Comparison of ENCODE assay signal across 18 cellular contexts in the genomic region with DNA sequence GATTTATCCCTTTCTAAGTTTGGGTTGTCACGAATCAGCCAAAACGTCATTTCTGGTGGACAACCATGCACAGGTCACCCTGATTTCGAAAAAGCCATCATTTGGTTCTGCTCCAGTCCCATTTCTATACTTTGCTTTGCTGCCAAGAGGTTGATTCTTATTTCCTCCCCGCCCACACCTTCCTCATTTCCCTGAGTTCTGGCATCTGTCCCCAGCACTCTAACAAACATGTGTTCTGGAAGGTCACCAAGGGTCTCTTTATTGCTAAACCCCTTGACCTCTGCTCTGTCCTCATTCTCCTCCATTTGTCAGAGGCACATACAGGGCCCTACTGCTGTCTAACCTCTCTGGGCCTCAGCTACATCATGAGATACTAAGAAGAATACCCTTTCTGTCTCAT. TPM values are rescaled to one million over a fixed set of nuclear protein-coding genes. Genes with fewer than 3 reads are reported as not detected.
DNase-seq lines count a peak whose midpoint lies in the region; ATAC-seq, FAIRE-seq and TF ChIP-seq lines count a peak whose summit lies in the region.
"Had no signal": no experiment of that assay in that cellular context is flagged by ENCODE, and none has a peak within 500 bp of the region (broad histone marks: within the 10 kb centered on the region; RNA-seq: fewer than 3 reads in every experiment).

No MANE protein-coding gene starts in this region.

- H3K27ac Mint-ChIP-seq in nephron progenitor cell, result peak overlapping the region; percentile 98

- H3K4me1 ChIP-seq in liver (ENCODE audit: control insufficient read depth in 4 of 4, insufficient read depth in 4 of 4, low read length in 3 of 4) (peaks cover 3 to 16% (median 7%) of the 10 kb centered on the region in 4 donors), HepG2 (ENCODE audit: insufficient read depth, low read length) (0 out of 2 replicates have a peak, but pooled peaks cover 20% of the 10 kb centered on the region), endothelial cell of umbilical vein (ENCODE audit: control insufficient read depth, extremely low read depth, insufficient read depth, low read length) (no peaks in the 10 kb centered on the region)
- H3K4me1 ChIP-seq: BE2C had no signal

- H3K9me3 Mint-ChIP-seq in nephron progenitor cell, result peaks cover 3% of the 10 kb centered on the region

- 14% methylated on average over 4 of the region's 4 CpGs for WGBS in liver
- 29% methylated on average over 4 of the region's 4 CpGs for WGBS in HepG2 (ENCODE audit: low lambda C conversion rate)

- H2AFZ ChIP-seq in HepG2 (ENCODE audit: low read length) (no peak overlapping the region), endothelial cell of umbilical vein (ENCODE audit: low read depth, low read length) (no peak overlapping the region)
- H2AFZ ChIP-seq: PC-9 had no signal

- BruUV-seq in HepG2 (replicated peaks; lab: Mats Ljungman, UMichigan) (no TSS peak), endothelial cell of umbilical vein (replicated peaks; lab: Mats Ljungman, UMichigan) (no TSS peak)

- H3K4me2 ChIP-seq in HepG2 (ENCODE audit: low read depth, low read length) (no peak overlapping the region), endothelial cell of umbilical vein (ENCODE audit: insufficient read depth, low read length) (no peak overlapping the region)
- H3K4me2 ChIP-seq: PC-9 had no signal

- intact Hi-C loops in HepG2 (cut with micrococcal nuclease; ENCODE audit: unreplicated experiment), result no loop called here
- intact Hi-C loops in endothelial cell of umbilical vein (cut with micrococcal nuclease), result loop anchor here (5.0 kb wide), 1 partner anchor 1948 kb away; no protein-coding TSS in a partner anchor

- H3K36me3 ChIP-seq in liver (ENCODE audit: control insufficient read depth in 4 of 4, insufficient read depth in 3 of 4, low read depth in 1 of 4, low read length in 3 of 4) (no peaks in the 10 kb centered on the region), HepG2 (replicated peaks in 1 of 2; ENCODE audit: control insufficient read depth in 1 of 2, insufficient read depth in 2 of 2, low read length in 2 of 2) (no peaks in the 10 kb centered on the region), endothelial cell of umbilical vein (ENCODE audit: control insufficient read depth in 2 of 2, extremely low read depth in 1 of 2, insufficient read depth in 2 of 2, low read length in 2 of 2) (no peaks in the 10 kb centered on the region)
- H3K36me3 ChIP-seq: BE2C had no signal

- DNase-seq in HepG2 (ENCODE audit: low spot score) (no peak), endothelial cell of umbilical vein (ENCODE audit: low read depth, low spot score) (peak; percentile 49), nephron progenitor cell (no peak)
- DNase-seq in activated CD4-positive, CD25-positive, alpha-beta regulatory T cell treated with anti-CD3 and anti-CD28 coated beads, Interleukin-2, amount 50 U/mL, for 72 hours, result no peak
- DNase-seq: BE2C, GF-D8, NCI-H1092 treated with DMSO at 0.1 percent for 48 hours, NCI-H1694, NCI-H2107, NCI-H446 treated with DMSO at 0.1 percent for 48 hours, NCI-H748 treated with DMSO at 0.1 percent for 48 hours, PC-9 had no signal

- no peak overlapping the region for H3K4me3 Mint-ChIP-seq in nephron progenitor cell

- in situ Hi-C loops in HepG2 (cut with HindIII; ENCODE audit: extremely low pct_ligation_motif_present, low pct_unique_long_range_greater_than_20kb), result no loop called here

- CTCF ChIA-PET in HepG2 (lab: Yijun Ruan, JAX; ENCODE audit: low intra/inter-chr PET ratio, low total read pairs), result no interaction called here
- CTCF ChIA-PET in endothelial cell of umbilical vein (lab: Charles Lee), result no interaction called here

- TF ChIP-seq CTCF in liver (IDR thresholded peaks at IDR 0.05; ENCODE audit: low read depth, low read length, missing input control), result no peak
- TF ChIP-seq CTCF in HepG2 (CRISPR knock-in tag; IDR thresholded peaks at IDR 0.05), result no peak
- TF ChIP-seq CTCF in endothelial cell of umbilical vein (IDR thresholded peaks at IDR 0.05; ENCODE audit: extremely low read depth in 1 of 2, insufficient read depth in 1 of 2, low read depth in 1 of 2, low read length in 2 of 2), result no peak
- TF ChIP-seq CTCF in nephron progenitor cell (IDR thresholded peaks at IDR 0.05), result no peak

- H3K36me3 Mint-ChIP-seq in nephron progenitor cell (ENCODE audit: low read depth), result peaks cover 5% of the 10 kb centered on the region

- dilution Hi-C loops in endothelial cell of umbilical vein (cut with MboI; ENCODE audit: extremely low pct_ligation_motif_present, low sequenced_read_pairs), result no loop called here

- no peak for FAIRE-seq in HepG2 (lab: Jason Lieb, UNC)
- FAIRE-seq in endothelial cell of umbilical vein (lab: Jason Lieb, UNC), result no peak
- FAIRE-seq: H1, K562 had no signal

- H3K4me3 ChIP-seq in liver (ENCODE audit: low read depth in 1 of 3, low read length in 3 of 3), result no peak overlapping the region
- H3K4me3 ChIP-seq in HepG2 (replicated peaks in 1 of 3; ENCODE audit: insufficient read depth in 1 of 3, low read depth in 2 of 3, low read length in 3 of 3), result no peak overlapping the region
- H3K4me3 ChIP-seq in endothelial cell of umbilical vein (replicated peaks in 1 of 3; ENCODE audit: insufficient read depth in 1 of 3, low read depth in 1 of 3, low read length in 3 of 3), result no peak overlapping the region
- H3K4me3 ChIP-seq: K562, PC-9 had no signal

- TF ChIP-seq RAD21 in liver (IDR thresholded peaks at IDR 0.05) (peak; percentile 33 to 51), HepG2 (CRISPR knock-in tag; IDR thresholded peaks at IDR 0.05) (no peak)

- no peak for TF ChIP-seq POLR2A in HepG2 (IDR thresholded peaks at IDR 0.05; ENCODE audit: insufficient read depth in 1 of 2, low read depth in 2 of 2, low read length in 2 of 2)
- no peak for TF ChIP-seq POLR2A in endothelial cell of umbilical vein (IDR thresholded peaks at IDR 0.05; ENCODE audit: low read depth, low read length)

- H4K20me1 ChIP-seq in HepG2 (ENCODE audit: insufficient read depth, low read length) (no peaks in the 10 kb centered on the region), endothelial cell of umbilical vein (replicated peaks; ENCODE audit: control insufficient read depth, extremely low read depth, insufficient read depth, low read length) (no peaks in the 10 kb centered on the region)

- peaks cover 71% of the 10 kb centered on the region for H3K4me1 Mint-ChIP-seq in nephron progenitor cell

- H3K27me3 Mint-ChIP-seq in nephron progenitor cell (ENCODE audit: low read depth, poor library complexity), result no peaks in the 10 kb centered on the region

- H3K9me3 ChIP-seq in liver (ENCODE audit: control insufficient read depth in 4 of 4, low read length in 3 of 4) (no peaks in the 10 kb centered on the region), HepG2 (ENCODE audit: low read length) (no peaks in the 10 kb centered on the region), endothelial cell of umbilical vein (replicated peaks; ENCODE audit: control insufficient read depth, insufficient read depth, low read length) (no peaks in the 10 kb centered on the region)
- H3K9me3 ChIP-seq: BE2C had no signal

- no peaks in the 10 kb centered on the region for H3K9me1 ChIP-seq in endothelial cell of umbilical vein (replicated peaks; ENCODE audit: control insufficient read depth, extremely low read depth, insufficient read depth, low read length)

- POLR2A ChIA-PET in HepG2 (lab: Yijun Ruan, JAX) (no interaction called here), endothelial cell of umbilical vein (lab: Charles Lee) (no interaction called here)

- no peak overlapping the region for H3K9ac ChIP-seq in liver (ENCODE audit: low read depth in 1 of 2, low read length in 2 of 2)
- H3K9ac ChIP-seq in HepG2 (ENCODE audit: insufficient read depth, low read depth, low read length), result no peak overlapping the region
- H3K9ac ChIP-seq in endothelial cell of umbilical vein (replicated peaks; ENCODE audit: extremely low read depth, insufficient read depth, low read length), result no peak overlapping the region

- no peak for ATAC-seq in HepG2
- ATAC-seq in HG02798 (IDR thresholded peaks at IDR 0.05; ENCODE audit: poor library complexity, unreplicated experiment), result no peak
- ATAC-seq in GM18909 (IDR thresholded peaks at IDR 0.05; ENCODE audit: poor library complexity, unreplicated experiment), result no peak
- ATAC-seq: K562 had no signal

- no peaks in the 10 kb centered on the region for H3K79me2 ChIP-seq in HepG2 (ENCODE audit: insufficient read depth, low read length)
- H3K79me2 ChIP-seq in endothelial cell of umbilical vein (ENCODE audit: control insufficient read depth, insufficient read depth, low read length), result no peaks in the 10 kb centered on the region

- H3K27me3 ChIP-seq in liver (ENCODE audit: control insufficient read depth in 4 of 4, insufficient read depth in 4 of 4, low read length in 3 of 4), result no peaks in the 10 kb centered on the region
- no peaks in the 10 kb centered on the region for H3K27me3 ChIP-seq in HepG2 (ENCODE audit: control insufficient read depth in 1 of 2, insufficient read depth in 2 of 2, low read length in 2 of 2)
- H3K27me3 ChIP-seq in endothelial cell of umbilical vein (ENCODE audit: control insufficient read depth in 2 of 2, insufficient read depth in 2 of 2, low read length in 2 of 2), result peaks cover 0 to 6% of the 10 kb centered on the region in 2 experiments
- H3K27me3 ChIP-seq: BE2C had no signal

- no peak for TF ChIP-seq EP300 in HepG2 (IDR thresholded peaks at IDR 0.05; ENCODE audit: low read depth in 2 of 2, low read length in 2 of 2)
- no peak for TF ChIP-seq EP300 in HepG2 (CRISPR knock-in tag; IDR thresholded peaks at IDR 0.05; ENCODE audit: borderline replicate concordance)

- no peak overlapping the region for H3K27ac ChIP-seq in liver (ENCODE audit: low read depth in 1 of 2, low read length in 2 of 2)
- no peak overlapping the region for H3K27ac ChIP-seq in HepG2 (ENCODE audit: extremely low read length, insufficient read depth, low read length)
- H3K27ac ChIP-seq in endothelial cell of umbilical vein (ENCODE audit: insufficient read depth, low read depth, low read length), result no peak overlapping the region
- H3K27ac ChIP-seq: HL-60, PC-9 had no signal

RNA-seq across cellular contexts. Expression of gene PTPRG, which starts 36.4 kb away (rescaled TPM):
- total RNA-seq in liver (10 to 100 TPM; 11.2 to 35.6 TPM), HepG2 (2016; rRNA removed; fragmentation: Illumina TruSeq; extraction: Trizol) (17.8 and 25.3 TPM in 2 replicates), endothelial cell of umbilical vein (37.5 and 39.1 TPM in 2 replicates)
- polyA plus RNA-seq in liver (1 to 10 TPM; 3.6 to 5.1 TPM), HepG2 (2011; rRNA removed) (6.9 and 8.0 TPM in 2 replicates), endothelial cell of umbilical vein (8.8 and 8.9 TPM in 2 replicates)
- 1.5 and 3.0 TPM in 2 replicates for total RNA-seq in HepG2 (2016; cell fraction: cytosol; rRNA removed; fragmentation: Illumina TruSeq; extraction: Trizol; ENCODE audit: low read depth)
- 17.7 and 23.8 TPM in 2 replicates for total RNA-seq in HepG2 (2016; cell fraction: insoluble cytoplasmic fraction; rRNA removed; fragmentation: Illumina TruSeq; extraction: Trizol)
- 6.6 and 7.5 TPM in 2 replicates for total RNA-seq in HepG2 (2016; cell fraction: membrane; rRNA removed; fragmentation: Illumina TruSeq; extraction: Trizol)
- total RNA-seq in HepG2 (2016; cell fraction: nucleus; rRNA removed; fragmentation: Illumina TruSeq; extraction: Trizol), result 54.4 and 62.0 TPM in 2 replicates
- 5.1 and 6.3 TPM in 2 replicates for polyA plus RNA-seq in HepG2 (2011; cell fraction: cytosol; rRNA removed)
- 11.3 and 14.5 TPM in 2 replicates for polyA plus RNA-seq in HepG2 (2011; cell fraction: nucleus; rRNA removed)
- 10.7 and 11.8 TPM in 2 replicates for polyA plus RNA-seq in HepG2 (2012)
- polyA plus RNA-seq in HepG2 (2016; cell fraction: cytosol; fragmentation: Illumina TruSeq; extraction: Trizol; ENCODE audit: low read depth), result 0.58 and 0.68 TPM in 2 replicates
- polyA plus RNA-seq in HepG2 (2016; cell fraction: insoluble cytoplasmic fraction; fragmentation: Illumina TruSeq; extraction: Trizol; ENCODE audit: low read depth), result 9.2 and 9.6 TPM in 2 replicates
- polyA plus RNA-seq in HepG2 (2016; cell fraction: membrane; fragmentation: Illumina TruSeq; extraction: Trizol; ENCODE audit: low read depth), result 1.3 and 1.5 TPM in 2 replicates
- 23.3 and 24.1 TPM in 2 replicates for polyA plus RNA-seq in HepG2 (2016; cell fraction: nucleus; fragmentation: Illumina TruSeq; extraction: Trizol; ENCODE audit: insufficient read depth, low read depth)
- 0.05 and 44.0 TPM in 2 replicates for polyA minus RNA-seq in HepG2 (2011; rRNA and poly(A)+ RNA removed; ENCODE audit: low replicate concordance)
- polyA minus RNA-seq in HepG2 (2011; cell fraction: cytosol; rRNA and poly(A)+ RNA removed), result 24.8 and 27.2 TPM in 2 replicates
- polyA minus RNA-seq in HepG2 (2011; cell fraction: nucleus; rRNA and poly(A)+ RNA removed), result 79.6 and 89.1 TPM in 2 replicates
- polyA plus RNA-seq in endothelial cell of umbilical vein (2011; cell fraction: cytosol; rRNA removed), result 7.6 and 8.7 TPM in 2 replicates
- 14.3 and 15.4 TPM in 2 replicates for polyA plus RNA-seq in endothelial cell of umbilical vein (2011; cell fraction: nucleus; rRNA removed)
- polyA plus RNA-seq in endothelial cell of umbilical vein (2012), result 21.5 and 27.6 TPM in 2 replicates
- polyA minus RNA-seq in endothelial cell of umbilical vein, result 58.0 and 59.5 TPM in 2 replicates
- polyA minus RNA-seq in endothelial cell of umbilical vein (2011; cell fraction: cytosol; rRNA and poly(A)+ RNA removed), result not detected
- 85.0 and 86.2 TPM in 2 replicates for polyA minus RNA-seq in endothelial cell of umbilical vein (2011; cell fraction: nucleus; rRNA and poly(A)+ RNA removed)
- polyA plus RNA-seq: K562 had no signal
